Comparison of ENCODE assay signal across 15 cellular contexts in genomic region chr19:6239871-6240676, GRCh38. TPM values are rescaled to one million over a fixed set of nuclear protein-coding genes. Genes with fewer than 3 reads are reported as not detected.
A peak's percentile ranks its signal among the peaks of the same experiment; 100 is the strongest.
DNase-seq lines count a peak whose midpoint lies in the region; ATAC-seq and TF ChIP-seq lines count a peak whose summit lies in the region.
"Had no signal": no experiment of that assay in that cellular context is flagged by ENCODE, and none has a peak within 500 bp of the region (broad histone marks: within the 10 kb centered on the region; RNA-seq: fewer than 3 reads in every experiment).

No MANE protein-coding gene starts in this region.

- no peaks in the 10 kb centered on the region for H3F3A ChIP-seq in GM23338 (replicated peaks; ENCODE audit: low read depth)

- DNase-seq in GM23338 (ENCODE audit: low spot score): peak; percentile 34
- DNase-seq in dorsolateral prefrontal cortex: peak in 2 of 10 donors; percentile 47 to 58
- peak; percentile 54 for DNase-seq in nephron progenitor cell
- DNase-seq in EL: no peak
- DNase-seq in stimulated activated CD4-positive, alpha-beta T cell treated with anti-CD3 and anti-CD28 coated beads, Interleukin-12 subunit alpha, Interleukin-12 subunit beta, amount 100 ng/mL, for 4 hours: no peak
- DNase-seq in cerebellum (ENCODE audit: low spot score): no peak
- DNase-seq: effector memory CD8-positive, alpha-beta T cell; kidney glomerular epithelial cell; naive thymus-derived CD4-positive, alpha-beta T cell; stimulated activated naive CD8-positive, alpha-beta T cell treated with anti-CD3 and anti-CD28 coated beads, Interleukin-15, amount 100 ng/mL, for 72 hours had no signal

- H3K4me3 Mint-ChIP-seq in GM23338 (no peak overlapping the region), nephron progenitor cell (no peak overlapping the region)
- H3K4me3 Mint-ChIP-seq: CD14-positive monocyte; effector memory CD8-positive, alpha-beta T cell; stimulated activated naive CD8-positive, alpha-beta T cell treated with anti-CD3 and anti-CD28 coated beads, Interleukin-15, amount 100 ng/mL, for 72 hours had no signal

- peaks cover 17% of the 10 kb centered on the region for H4K20me1 ChIP-seq in GM23338 (replicated peaks; ENCODE audit: insufficient read depth)

- peaks cover 90% of the 10 kb centered on the region for H3K79me2 ChIP-seq in GM23338 (replicated peaks; ENCODE audit: insufficient read depth)

- no peak overlapping the region for H3K4me2 ChIP-seq in GM23338

- H3K27ac Mint-ChIP-seq in GM23338 (no peak overlapping the region), nephron progenitor cell (peak overlapping the region; percentile 86)

- TF ChIP-seq CTCF in C4-2B (conservative IDR thresholded peaks at IDR 0.05) (no peak), GM23338 (conservative IDR thresholded peaks at IDR 0.05; ENCODE audit: low read depth in 2 of 2) (no peak), dorsolateral prefrontal cortex (IDR thresholded peaks at IDR 0.05 in 54 of 56, conservative IDR thresholded peaks at IDR 0.05 in 2 of 56; ENCODE audit: low read depth in 1 of 56, partially characterized antibody in 56 of 56) (no peak), nephron progenitor cell (IDR thresholded peaks at IDR 0.05) (no peak)

- no peaks in the 10 kb centered on the region for H3K9me3 Mint-ChIP-seq in GM23338
- H3K9me3 Mint-ChIP-seq in nephron progenitor cell: peaks cover 5% of the 10 kb centered on the region
- H3K9me3 Mint-ChIP-seq: CD14-positive monocyte; effector memory CD8-positive, alpha-beta T cell; naive thymus-derived CD4-positive, alpha-beta T cell; stimulated activated naive CD8-positive, alpha-beta T cell treated with anti-CD3 and anti-CD28 coated beads, Interleukin-15, amount 100 ng/mL, for 72 hours had no signal

- no peaks in the 10 kb centered on the region for H3K36me3 ChIP-seq in GM23338 (ENCODE audit: insufficient read depth)
- H3K36me3 ChIP-seq: gastroesophageal sphincter had no signal

- H3K4me1 Mint-ChIP-seq in GM23338: peaks cover 32% of the 10 kb centered on the region
- peaks cover 77% of the 10 kb centered on the region for H3K4me1 Mint-ChIP-seq in nephron progenitor cell

- H3K9me2 ChIP-seq in GM23338 (ENCODE audit: insufficient read depth): no peaks in the 10 kb centered on the region

- intact Hi-C loops in dorsolateral prefrontal cortex (cut with DNase I): no loop called here

- no peak overlapping the region for H3K4me3 ChIP-seq in GM23338
- peak overlapping the region in 21 of 59 donors; percentile 0 to 62 (median 38) for H3K4me3 ChIP-seq in dorsolateral prefrontal cortex
- H3K4me3 ChIP-seq: gastroesophageal sphincter, SK-N-MC had no signal

- peaks cover 4% of the 10 kb centered on the region; the same call in 1 of the 2 replicates for H3K4me1 ChIP-seq in GM23338 (ENCODE audit: insufficient read depth)

- H3K27me3 Mint-ChIP-seq in GM23338 (ENCODE audit: insufficient read depth, low read depth, poor library complexity) (peaks cover 4% of the 10 kb centered on the region), nephron progenitor cell (ENCODE audit: low read depth, poor library complexity) (no peaks in the 10 kb centered on the region)
- H3K27me3 Mint-ChIP-seq: effector memory CD8-positive, alpha-beta T cell; naive thymus-derived CD4-positive, alpha-beta T cell; stimulated activated naive CD8-positive, alpha-beta T cell treated with anti-CD3 and anti-CD28 coated beads, Interleukin-15, amount 100 ng/mL, for 72 hours had no signal

- peak overlapping the region; percentile 93 for H3K27ac ChIP-seq in C4-2B
- no peak overlapping the region for H3K27ac ChIP-seq in GM23338 (ENCODE audit: low read depth)
- peak overlapping the region in 30 of 59 donors; percentile 10 to 94 (median 86) for H3K27ac ChIP-seq in dorsolateral prefrontal cortex
- H3K27ac ChIP-seq: SK-N-MC had no signal

- H3K27me3 ChIP-seq in GM23338 (ENCODE audit: insufficient read depth) (no peaks in the 10 kb centered on the region), dorsolateral prefrontal cortex (no peaks in the 10 kb centered on the region)
- H3K27me3 ChIP-seq: gastroesophageal sphincter had no signal

- peak; percentile 62 for ATAC-seq in GM23338
- no peak for ATAC-seq in GM21423 (IDR thresholded peaks at IDR 0.05; ENCODE audit: unreplicated experiment)
- ATAC-seq: effector memory CD8-positive, alpha-beta T cell; gastroesophageal sphincter; naive thymus-derived CD4-positive, alpha-beta T cell; stimulated activated naive CD8-positive, alpha-beta T cell treated with anti-CD3 and anti-CD28 coated beads, Interleukin-15, amount 100 ng/mL, for 72 hours had no signal

- H2AFZ ChIP-seq in GM23338: no peak overlapping the region

- H3K36me3 Mint-ChIP-seq in GM23338 (ENCODE audit: low read depth) (peaks cover 3% of the 10 kb centered on the region; the same call in 1 of the 3 replicates), nephron progenitor cell (ENCODE audit: low read depth) (peaks cover 21% of the 10 kb centered on the region)

TF ChIP-seq in GM23338, 12 proteins besides CTCF, POLR2A, EP300 and RAD21 (continues in another document):
- TF ChIP-seq ZNF114 (CRISPR knock-in tag; IDR thresholded peaks at IDR 0.05): no peak
- TF ChIP-seq CREB1 (CRISPR knock-in tag; IDR thresholded peaks at IDR 0.05; ENCODE audit: low read depth): no peak
- TF ChIP-seq POLR2AphosphoS5 (IDR thresholded peaks at IDR 0.05; ENCODE audit: low read depth): no peak
- no peak for TF ChIP-seq JUNB (IDR thresholded peaks at IDR 0.05; ENCODE audit: unreplicated experiment)
- no peak for TF ChIP-seq EZH2phosphoT487 (IDR thresholded peaks at IDR 0.05; ENCODE audit: unreplicated experiment)
- TF ChIP-seq, protein P1, sequence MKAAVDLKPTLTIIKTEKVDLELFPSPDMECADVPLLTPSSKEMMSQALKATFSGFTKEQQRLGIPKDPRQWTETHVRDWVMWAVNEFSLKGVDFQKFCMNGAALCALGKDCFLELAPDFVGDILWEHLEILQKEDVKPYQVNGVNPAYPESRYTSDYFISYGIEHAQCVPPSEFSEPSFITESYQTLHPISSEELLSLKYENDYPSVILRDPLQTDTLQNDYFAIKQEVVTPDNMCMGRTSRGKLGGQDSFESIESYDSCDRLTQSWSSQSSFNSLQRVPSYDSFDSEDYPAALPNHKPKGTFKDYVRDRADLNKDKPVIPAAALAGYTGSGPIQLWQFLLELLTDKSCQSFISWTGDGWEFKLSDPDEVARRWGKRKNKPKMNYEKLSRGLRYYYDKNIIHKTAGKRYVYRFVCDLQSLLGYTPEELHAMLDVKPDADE (IDR thresholded peaks at IDR 0.05): no peak

RNA-seq across cellular contexts. Expression of gene MLLT1, which starts 39.7 kb away (rescaled TPM):
- total RNA-seq in GM23338 (2014; rRNA removed; shearing (Covaris generic)): 15.4 and 23.4 TPM in 2 replicates
- 17.8 and 19.9 TPM in 2 replicates for polyA plus RNA-seq in GM23338 (2016; fragmentation: Nextera tagmentation; extraction: Ambion mirVana)
- total RNA-seq in dorsolateral prefrontal cortex (100 to 1,000 TPM in 56 of 120 experiments, 10 to 100 TPM in 64; 67.9 to 201 (median 99.1) TPM), cerebellum (10.3 TPM)

Comparison
In these comparisons a context has a peak if more than half of its experiments do, and no peak if none do; other contexts are left out.
1. DNase-seq: peak in GM23338 (single experiment) and nephron progenitor cell (single experiment); none in EL (single experiment), stimulated activated CD4-positive, alpha-beta T cell treated with anti-CD3 and anti-CD28 coated beads, Interleukin-12 subunit alpha, Interleukin-12 subunit beta, amount 100 ng/mL, for 4 hours (single experiment) and cerebellum (single experiment).